Comparison of ENCODE assay signal across 8 cellular contexts in the genomic region with DNA sequence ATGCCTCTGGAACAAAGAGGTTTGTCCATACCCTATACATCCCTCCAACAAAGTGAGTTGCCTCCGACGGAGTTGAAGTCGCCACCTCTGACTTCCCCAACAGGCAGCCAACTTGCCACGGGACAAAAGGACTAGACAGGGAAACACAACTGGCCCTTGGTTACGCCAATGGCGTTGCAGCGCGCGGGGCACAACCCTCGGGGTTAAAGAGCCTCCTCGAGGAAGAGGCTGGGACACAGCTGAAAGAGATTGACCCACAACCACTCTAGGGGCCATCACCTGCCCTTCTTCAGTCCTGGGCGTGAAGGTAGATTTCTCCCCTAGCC. TPM values are rescaled to one million over a fixed set of nuclear protein-coding genes. Genes with fewer than 3 reads are reported as not detected.
DNase-seq lines count a peak whose midpoint lies in the region; ATAC-seq and TF ChIP-seq lines count a peak whose summit lies in the region.

No MANE protein-coding gene starts in this region.

- TF ChIP-seq CTCF in dorsolateral prefrontal cortex (IDR thresholded peaks at IDR 0.05 in 54 of 56, conservative IDR thresholded peaks at IDR 0.05 in 2 of 56; ENCODE audit: low read depth in 1 of 56, partially characterized antibody in 56 of 56) (no peak), upper lobe of left lung (IDR thresholded peaks at IDR 0.05) (no peak)

- no peaks in the 10 kb centered on the region for H3K36me3 Mint-ChIP-seq in memory B cell

- no peak for TF ChIP-seq EP300 in upper lobe of left lung (IDR thresholded peaks at IDR 0.05)

- no peaks in the 10 kb centered on the region for H3K36me3 ChIP-seq in SJCRH30
- no peaks in the 10 kb centered on the region for H3K36me3 ChIP-seq in upper lobe of left lung

- no peak for TF ChIP-seq POLR2A in upper lobe of left lung (IDR thresholded peaks at IDR 0.05)

- intact Hi-C loops in dorsolateral prefrontal cortex (cut with DNase I): loop anchor here (2.0 to 10.0 kb wide), 3 partner anchors 33 to 141 kb away; partner anchors contain the start of genes MPV17 (in 2 of the 2), ATRAID (in 1 of the 2), CAD (in 1 of the 2) and PPM1G (in 1 of the 2)

- H3K27ac ChIP-seq in SJCRH30 (peak overlapping the region; percentile 69), dorsolateral prefrontal cortex (peak overlapping the region in 53 of 59 donors; percentile 70 to 97 (median 91)), upper lobe of left lung (peak overlapping the region; percentile 89 to 94 (median 92))

- H3K9me3 ChIP-seq in SJCRH30 (replicated peaks): no peaks in the 10 kb centered on the region
- no peaks in the 10 kb centered on the region for H3K9me3 ChIP-seq in upper lobe of left lung

- no peaks in the 10 kb centered on the region for H3K27me3 Mint-ChIP-seq in memory B cell

- H3K4me1 ChIP-seq in SJCRH30: peaks cover 6% of the 10 kb centered on the region; the same call in 1 of the 2 replicates
- H3K4me1 ChIP-seq in upper lobe of left lung: peaks cover 32 to 45% (median 35%) of the 10 kb centered on the region in 4 donors

- H3K4me3 ChIP-seq in SJCRH30: peak overlapping the region; percentile 78
- H3K4me3 ChIP-seq in dorsolateral prefrontal cortex: peak overlapping the region; percentile 64 to 100 (median 95)
- peak overlapping the region; percentile 72 to 97 (median 94) for H3K4me3 ChIP-seq in upper lobe of left lung

- H3K4me3 Mint-ChIP-seq in memory B cell: peak overlapping the region; percentile 97

- H3K27ac Mint-ChIP-seq in memory B cell: peak overlapping the region; percentile 97

- peak; percentile 34 for ATAC-seq in GM19467 (IDR thresholded peaks at IDR 0.05; ENCODE audit: unreplicated experiment)
- peak; percentile 25 for ATAC-seq in HG03565 (IDR thresholded peaks at IDR 0.05; ENCODE audit: unreplicated experiment)
- peak; percentile 21 for ATAC-seq in memory B cell (ENCODE audit: low read depth)
- peak; percentile 56 to 57 for ATAC-seq in upper lobe of left lung (ENCODE audit: low FRiP score in 2 of 2)

- H3K9me3 Mint-ChIP-seq in memory B cell: no peaks in the 10 kb centered on the region

- peaks cover 27% of the 10 kb centered on the region for H3K4me1 Mint-ChIP-seq in memory B cell

- H3K27me3 ChIP-seq in SJCRH30 (no peaks in the 10 kb centered on the region), dorsolateral prefrontal cortex (no peaks in the 10 kb centered on the region), upper lobe of left lung (no peaks in the 10 kb centered on the region)

- DNase-seq in ELF-1 (ENCODE audit: low read depth, low spot score): peak; percentile 79
- peak; percentile 74 for DNase-seq in SJCRH30
- peak in 1 of 10 donors; percentile 23 for DNase-seq in dorsolateral prefrontal cortex
- no peak for DNase-seq in memory B cell (ENCODE audit: low spot score in 2 of 2)
- peak; percentile 76 to 84 for DNase-seq in upper lobe of left lung
- DNase-seq in mesenteric fat pad (ENCODE audit: low spot score): no peak

- WGBS in upper lobe of left lung, 2 donors: 0 to 1% methylated on average over 11 to 12 of the region's 12 CpGs

RNA-seq across cellular contexts. Expression of gene GTF3C2, which starts 0.5 kb away (rescaled TPM):
- total RNA-seq in SJCRH30 (2014; rRNA removed; shearing (Covaris generic)): 86.8 and 89.4 TPM in 2 replicates
- total RNA-seq in dorsolateral prefrontal cortex (10 to 100 TPM; 37.3 to 76.0 (median 50.6) TPM), upper lobe of left lung (100 to 1,000 TPM in 1 of 6 donors, 10 to 100 TPM in 5; 43.9 to 104 (median 48.9) TPM), mesenteric fat pad (44.8 TPM)

RNA-seq across cellular contexts. Expression of gene EIF2B4, which starts 14.1 kb away (rescaled TPM):
- 50.9 and 59.5 TPM in 2 replicates for total RNA-seq in SJCRH30 (2014; rRNA removed; shearing (Covaris generic))
- total RNA-seq in dorsolateral prefrontal cortex (10 to 100 TPM; 24.0 to 55.0 (median 38.2) TPM), upper lobe of left lung (10 to 100 TPM; 24.8 to 48.2 (median 29.8) TPM), mesenteric fat pad (47.0 TPM)

RNA-seq across cellular contexts. Expression of gene SNX17, which starts 14.4 kb away (rescaled TPM):
- 117 and 120 TPM in 2 replicates for total RNA-seq in SJCRH30 (2014; rRNA removed; shearing (Covaris generic))
- total RNA-seq in dorsolateral prefrontal cortex (100 to 1,000 TPM in 9 of 120 experiments, 10 to 100 TPM in 111; 62.9 to 106 (median 87.8) TPM), upper lobe of left lung (100 to 1,000 TPM in 3 of 6 donors, 10 to 100 TPM in 3; 69.1 to 142 (median 113) TPM), mesenteric fat pad (110 TPM)

RNA-seq across cellular contexts. Expression of gene ZNF513, which starts 24.5 kb away (rescaled TPM):
- total RNA-seq in SJCRH30 (2014; rRNA removed; shearing (Covaris generic)): 13.8 and 14.2 TPM in 2 replicates
- total RNA-seq in dorsolateral prefrontal cortex (10 to 100 TPM; 13.9 to 41.1 (median 20.6) TPM), upper lobe of left lung (10 to 100 TPM in 5 of 6 donors, 1 to 10 TPM in 1; 9.3 to 31.4 (median 18.0) TPM), mesenteric fat pad (20.7 TPM)

RNA-seq across cellular contexts. Expression of gene MPV17, which starts 33.1 kb away (rescaled TPM):
- total RNA-seq in SJCRH30 (2014; rRNA removed; shearing (Covaris generic)): 74.2 and 76.6 TPM in 2 replicates
- total RNA-seq in dorsolateral prefrontal cortex (100 to 1,000 TPM in 76 of 120 experiments, 10 to 100 TPM in 44; 78.1 to 133 (median 103) TPM), upper lobe of left lung (10 to 100 TPM; 51.2 to 99.3 (median 75.9) TPM), mesenteric fat pad (61.9 TPM)

Comparison
In these comparisons a context has a peak if more than half of its experiments do, and no peak if none do; other contexts are left out.
1. DNase-seq: peak in ELF-1 (single experiment), SJCRH30 (2 of 2) and upper lobe of left lung (2 of 2); none in memory B cell (0 of 2) and mesenteric fat pad (single experiment).
2. Peak in every context shown above with its lines, with median percentiles within 50 percentile points of each other: ATAC-seq, H3K27ac ChIP-seq and H3K4me3 ChIP-seq.